ENCODE assay signal across 8 cellular contexts in the genomic region with DNA sequence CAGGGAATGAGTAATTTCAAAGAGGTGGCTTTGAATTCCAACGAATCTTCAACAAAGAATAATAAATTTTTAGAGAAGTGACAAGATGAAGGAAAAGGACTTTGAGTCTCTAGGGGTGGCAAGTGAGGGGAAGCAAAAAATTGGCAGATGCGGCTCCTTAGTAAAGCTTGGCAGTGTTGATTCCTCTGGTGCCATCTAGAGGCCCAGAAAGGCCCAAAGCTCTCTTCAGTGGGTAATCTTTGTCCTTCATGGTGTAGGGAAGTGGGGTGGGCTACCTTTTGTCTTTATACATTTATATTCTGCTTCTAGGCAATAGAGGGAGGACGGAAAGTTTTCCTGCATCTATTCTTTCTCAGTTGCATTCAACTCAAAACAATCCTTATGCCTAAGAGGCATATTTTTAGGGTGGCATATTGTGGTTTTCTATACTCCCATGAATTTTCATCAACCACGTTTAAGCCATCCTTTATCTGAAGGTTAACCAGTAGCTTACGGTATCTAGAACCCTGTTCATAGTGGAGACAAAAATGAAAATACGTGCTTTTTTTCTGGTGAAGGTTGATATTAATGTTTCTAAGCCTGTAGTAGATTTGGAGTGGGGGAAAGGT. TPM values are rescaled to one million over a fixed set of nuclear protein-coding genes. Genes with fewer than 3 reads are reported as not detected.
DNase-seq lines count a peak whose midpoint lies in the region; ATAC-seq and TF ChIP-seq lines count a peak whose summit lies in the region.

No MANE protein-coding gene starts in this region.

- no peak overlapping the region for H3K27ac ChIP-seq in C4-2B
- no peak overlapping the region for H3K27ac ChIP-seq in adrenal gland

- no peaks in the 10 kb centered on the region for H3K27me3 ChIP-seq in adrenal gland

- TF ChIP-seq CTCF in C4-2B (conservative IDR thresholded peaks at IDR 0.05) = peak; percentile 77
- TF ChIP-seq CTCF in adrenal gland (IDR thresholded peaks at IDR 0.05) = peak; percentile 11 to 56 (median 48)

- H3K4me3 ChIP-seq in adrenal gland = no peak overlapping the region

- ATAC-seq in GM18868 (IDR thresholded peaks at IDR 0.05; ENCODE audit: unreplicated experiment) (peak; percentile 60), GM21737 (IDR thresholded peaks at IDR 0.05; ENCODE audit: unreplicated experiment) (no peak)

- WGBS in adrenal gland, 4 donors = 58 to 62% (median 61%) methylated on average over 6 of the region's 6 CpGs

- intact Hi-C loops in adrenal gland (cut with DNase I) = loop anchor here (5.0 to 10.0 kb wide), 3 partner anchors 69 to 142 kb away; partner anchors contain the start of gene MARCHF6 (in 1 of the 2)

- H3K9me3 ChIP-seq in adrenal gland (replicated peaks in 1 of 3) = no peaks in the 10 kb centered on the region

- H3K36me3 ChIP-seq in adrenal gland (replicated peaks in 1 of 2) = peaks cover 0 to 39% of the 10 kb centered on the region in 2 donors

- DNase-seq in NCI-H1694 treated with DMSO at 0.1 percent for 48 hours (lab: John Stamatoyannopoulos, UW) = peak; percentile 66
- DNase-seq in adrenal gland = peak in 6 of 7 donors; percentile 31 to 64 (median 43)
- DNase-seq in iPS-NIHi7 (ENCODE audit: extremely low spot score) = peak; percentile 59
- DNase-seq in T1000 (lab: John Stamatoyannopoulos, UW) = no peak
- DNase-seq in stimulated activated CD4-positive, alpha-beta T cell treated with anti-CD3 and anti-CD28 coated beads, Interleukin-4, amount 100 ng/mL, for 4 hours = no peak

- no peak for TF ChIP-seq POLR2A in adrenal gland (IDR thresholded peaks at IDR 0.05)

- H3K4me1 ChIP-seq in adrenal gland (replicated peaks in 1 of 2) = peaks cover 0 to 13% of the 10 kb centered on the region in 2 donors

RNA-seq across cellular contexts. Expression of gene ROPN1L, which starts 17.5 kb away (rescaled TPM):
- 1 to 10 TPM in 2 of 8 donors, under 1 TPM in 3, not detected in 3; 0.41 to 3.9 (median 0.49) TPM for total RNA-seq in adrenal gland
- under 1 TPM; 0.15 to 0.56 (median 0.24) TPM for polyA plus RNA-seq in adrenal gland

Comparison
In these comparisons a context has a peak if more than half of its experiments do, and no peak if none do; other contexts are left out.
1. DNase-seq: peak in NCI-H1694 treated with DMSO at 0.1 percent for 48 hours (single experiment), adrenal gland (6 of 7) and iPS-NIHi7 (single experiment); none in T1000 (single experiment) and stimulated activated CD4-positive, alpha-beta T cell treated with anti-CD3 and anti-CD28 coated beads, Interleukin-4, amount 100 ng/mL, for 4 hours (0 of 2).